9 cellular contexts compared by ENCODE assay signal in the genomic region with DNA sequence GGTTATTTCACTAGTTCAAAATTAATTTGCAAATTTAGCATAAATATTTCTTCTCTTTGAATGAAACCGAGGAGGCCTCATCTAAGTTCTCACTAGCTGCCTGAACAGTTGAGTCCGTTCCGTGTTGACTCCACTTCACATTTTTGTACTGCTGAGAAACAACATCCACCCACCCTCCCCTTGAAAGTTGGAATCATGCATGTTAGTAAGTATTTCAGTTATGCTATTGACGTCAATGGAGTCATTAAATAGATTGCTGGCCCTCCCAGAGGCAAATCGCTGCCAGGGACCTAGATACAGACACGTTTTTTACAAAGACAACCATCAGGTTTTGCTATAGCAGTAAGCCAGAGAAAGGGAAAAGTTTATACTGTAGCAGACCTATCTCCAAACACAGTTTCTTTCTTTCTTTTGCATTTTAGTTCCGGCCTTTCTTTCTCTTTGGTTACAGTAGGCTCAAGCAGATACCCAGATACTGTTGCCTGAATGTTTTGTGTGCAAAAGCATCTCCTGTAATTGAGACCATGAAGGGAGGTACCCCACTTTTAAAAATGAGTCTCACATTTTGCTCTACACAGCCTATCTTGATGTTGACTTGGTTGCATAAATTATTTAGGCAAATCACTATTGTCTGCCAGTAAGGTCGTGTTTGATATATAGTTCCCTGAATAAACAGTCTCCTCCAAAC.
DNase-seq lines count a peak whose midpoint lies in the region; ATAC-seq, FAIRE-seq and TF ChIP-seq lines count a peak whose summit lies in the region.
"Had no signal": no experiment of that assay in that cellular context is flagged by ENCODE, and none has a peak within 500 bp of the region (broad histone marks: within the 10 kb centered on the region; RNA-seq: fewer than 3 reads in every experiment).

No MANE protein-coding gene starts in this region.

- H3K27me3 ChIP-seq in CD8-positive, alpha-beta T cell (ENCODE audit: insufficient read depth, low read length): no peaks in the 10 kb centered on the region
- H3K27me3 ChIP-seq in SU-DHL-6 (ENCODE audit: low read length) (no peaks in the 10 kb centered on the region), left lung (no peaks in the 10 kb centered on the region)

- no peaks in the 10 kb centered on the region for H3K79me2 ChIP-seq in SU-DHL-6 (ENCODE audit: insufficient read depth, low read length)

- no peak for FAIRE-seq in frontal cortex (lab: Jason Lieb, UNC)

- peaks cover 51% of the 10 kb centered on the region for H3K4me1 Mint-ChIP-seq in CD8-positive, alpha-beta T cell (ENCODE audit: low read depth)

- H3K36me3 Mint-ChIP-seq in CD8-positive, alpha-beta T cell: no peaks in the 10 kb centered on the region

- H3K9me2 ChIP-seq in SU-DHL-6 (replicated peaks; ENCODE audit: insufficient read depth, low read length): no peaks in the 10 kb centered on the region

- peaks cover 37% of the 10 kb centered on the region for H3K4me1 ChIP-seq in CD8-positive, alpha-beta T cell (ENCODE audit: insufficient read depth, low read length)
- H3K4me1 ChIP-seq in left lung: peaks cover 31 to 76% of the 10 kb centered on the region in 2 donors

- intact Hi-C loops in CD8-positive, alpha-beta T cell (cut with DNase I, micrococcal nuclease): no loop called here
- intact Hi-C loops in left lung (cut with DNase I): loop anchor here in 1 of 2 donors (5.0 kb wide), 1 partner anchor 61 kb away; no protein-coding TSS in a partner anchor

- POLR2A ChIA-PET in CD8-positive, alpha-beta T cell (lab: Charles Lee): no interaction called here

- no peaks in the 10 kb centered on the region for H3K9me3 ChIP-seq in CD8-positive, alpha-beta T cell (ENCODE audit: low read length)
- H3K9me3 ChIP-seq in SU-DHL-6 (ENCODE audit: insufficient read depth, low read length): no peaks in the 10 kb centered on the region
- H3K9me3 ChIP-seq in left lung: no peaks in the 10 kb centered on the region

- no peaks in the 10 kb centered on the region for H3K27me3 Mint-ChIP-seq in CD8-positive, alpha-beta T cell (ENCODE audit: low read depth)

- CTCF ChIA-PET in CD8-positive, alpha-beta T cell (lab: Charles Lee): interaction anchor here (1.2 to 1.9 kb wide), 2 partner anchors 175 kb away, joined by 4 to 7 read pairs; no protein-coding TSS in a partner anchor

- no peak overlapping the region for H3K27ac ChIP-seq in CD8-positive, alpha-beta T cell (ENCODE audit: low read depth, low read length)
- peak overlapping the region; percentile 48 for H3K27ac ChIP-seq in SU-DHL-6 (ENCODE audit: low read depth, low read length)
- H3K27ac ChIP-seq in coronary artery: peak overlapping the region; percentile 42 to 84
- H3K27ac ChIP-seq in left lung: peak overlapping the region; percentile 77 to 79
- H3K27ac ChIP-seq: KMS-11 had no signal

- H3K9me3 Mint-ChIP-seq in CD8-positive, alpha-beta T cell: no peaks in the 10 kb centered on the region

- H3K27ac Mint-ChIP-seq in CD8-positive, alpha-beta T cell: peak overlapping the region; percentile 72

- H2AFZ ChIP-seq in SU-DHL-6 (ENCODE audit: low read depth, low read length, severe bottlenecking): peak overlapping the region; percentile 79

- TF ChIP-seq CTCF in CD8-positive, alpha-beta T cell (IDR thresholded peaks at IDR 0.05): no peak
- TF ChIP-seq CTCF in SU-DHL-6 (IDR thresholded peaks at IDR 0.05; ENCODE audit: insufficient read depth, low read length, poor library complexity, severe bottlenecking) (no peak), coronary artery (IDR thresholded peaks at IDR 0.05) (no peak), left lung (IDR thresholded peaks at IDR 0.05) (no peak)

- H3K9ac ChIP-seq in SU-DHL-6 (ENCODE audit: low read length): peak overlapping the region; percentile 25
- H3K9ac ChIP-seq: KMS-11 had no signal

- H3F3A ChIP-seq in SU-DHL-6 (ENCODE audit: insufficient read depth): no peaks in the 10 kb centered on the region

- H4K20me1 ChIP-seq in SU-DHL-6 (ENCODE audit: low read depth, low read length): no peaks in the 10 kb centered on the region

- H3K4me2 ChIP-seq in SU-DHL-6 (ENCODE audit: low read depth, low read length, poor library complexity, severe bottlenecking): peak overlapping the region; percentile 48
- H3K4me2 ChIP-seq: KMS-11 had no signal

- no peak overlapping the region for H3K4me3 Mint-ChIP-seq in CD8-positive, alpha-beta T cell

- DNase-seq in CD8-positive, alpha-beta T cell: peak in 2 of 7 experiments; percentile 10 to 35
- peak; percentile 98 for DNase-seq in HT1080 (ENCODE audit: low read depth)
- DNase-seq in coronary artery (ENCODE audit: low spot score): peak; percentile 91
- peak in 1 of 2 donors; percentile 75 for DNase-seq in left lung
- peak; percentile 44 for DNase-seq in stimulated activated CD4-positive, alpha-beta T cell treated with anti-CD3 and anti-CD28 coated beads, Interleukin-4, amount 100 ng/mL, for 1 hour
- DNase-seq in frontal cortex (ENCODE audit: low spot score in 2 of 2): no peak

- peak; percentile 54 for ATAC-seq in CD8-positive, alpha-beta T cell
- ATAC-seq in left lung: peak; percentile 89
- ATAC-seq in GM21737 (IDR thresholded peaks at IDR 0.05; ENCODE audit: unreplicated experiment): no peak

- no peaks in the 10 kb centered on the region for H3K36me3 ChIP-seq in CD8-positive, alpha-beta T cell (ENCODE audit: insufficient read depth, low read length)
- no peaks in the 10 kb centered on the region for H3K36me3 ChIP-seq in SU-DHL-6 (ENCODE audit: low read length)
- H3K36me3 ChIP-seq in left lung: no peaks in the 10 kb centered on the region

- no peak overlapping the region for H3K4me3 ChIP-seq in CD8-positive, alpha-beta T cell (ENCODE audit: low read depth, low read length)
- H3K4me3 ChIP-seq in SU-DHL-6 (ENCODE audit: insufficient read depth, low read length, poor library complexity, severe bottlenecking) (no peak overlapping the region), coronary artery (peak overlapping the region; percentile 44), left lung (no peak overlapping the region)

Comparison
In these comparisons a context has a peak if more than half of its experiments do, and no peak if none do; other contexts are left out.
1. DNase-seq: peak in HT1080 (single experiment), coronary artery (single experiment) and stimulated activated CD4-positive, alpha-beta T cell treated with anti-CD3 and anti-CD28 coated beads, Interleukin-4, amount 100 ng/mL, for 1 hour (single experiment); none in frontal cortex (0 of 2).